8 cellular contexts compared by ENCODE assay signal in the genomic region with DNA sequence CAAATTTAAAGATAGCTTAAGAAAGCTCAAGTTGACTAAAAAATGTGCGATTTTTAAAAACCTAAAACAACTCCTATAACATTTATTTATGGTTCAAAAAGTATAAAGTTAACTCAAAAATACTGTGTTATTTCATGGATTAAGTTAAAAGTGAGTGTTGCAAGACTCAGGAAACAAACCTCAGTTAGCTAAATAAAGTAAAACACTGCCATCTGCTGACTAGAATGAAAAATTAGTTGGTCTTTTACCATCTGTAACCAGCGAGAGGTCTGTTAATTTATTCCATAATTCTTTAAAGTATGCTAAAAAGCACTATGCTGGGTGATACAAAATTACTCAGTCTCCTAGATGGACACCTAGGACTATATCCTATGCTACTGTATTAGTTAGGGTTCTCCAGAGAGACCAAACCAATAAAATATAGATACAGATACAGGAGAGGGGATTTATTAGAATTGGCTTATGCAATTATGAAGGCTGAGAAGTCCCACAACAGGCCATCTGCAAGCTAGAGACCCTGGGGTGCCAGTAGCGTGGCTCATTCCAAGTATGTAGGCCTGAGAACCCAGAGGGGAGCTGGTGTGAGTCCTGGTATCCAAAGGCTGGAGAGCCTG. TPM values are rescaled to one million over a fixed set of nuclear protein-coding genes. Genes with fewer than 3 reads are reported as not detected.
DNase-seq lines count a peak whose midpoint lies in the region; ATAC-seq and TF ChIP-seq lines count a peak whose summit lies in the region.

No MANE protein-coding gene starts in this region.

- H3K4me3 ChIP-seq in PC-3 (ENCODE audit: low read length) (no peak overlapping the region), epithelial cell of proximal tubule (ENCODE audit: low read depth, low read length) (no peak overlapping the region), psoas muscle (no peak overlapping the region)

- no peaks in the 10 kb centered on the region for H3K36me3 ChIP-seq in PC-3 (ENCODE audit: low read depth, low read length)
- no peaks in the 10 kb centered on the region for H3K36me3 ChIP-seq in psoas muscle (ENCODE audit: insufficient read depth in 1 of 2, low read depth in 1 of 2)

- 6 to 15% (median 11%) methylated on average over 3 of the region's 3 CpGs for WGBS in psoas muscle, 3 donors

- H3K36me3 Mint-ChIP-seq in activated naive CD8-positive, alpha-beta T cell treated with anti-CD3 and anti-CD28 coated beads, Interleukin-2, amount 50 U/mL, for 24 hours (ENCODE audit: low read depth): no peaks in the 10 kb centered on the region

- H3F3A ChIP-seq in PC-3 (ENCODE audit: low read length, unreplicated experiment): no peaks in the 10 kb centered on the region

- H3K4me1 Mint-ChIP-seq in activated naive CD8-positive, alpha-beta T cell treated with anti-CD3 and anti-CD28 coated beads, Interleukin-2, amount 50 U/mL, for 24 hours: peaks cover 7% of the 10 kb centered on the region

- H3K9me3 ChIP-seq in PC-3 (ENCODE audit: low read length) (no peaks in the 10 kb centered on the region), psoas muscle (no peaks in the 10 kb centered on the region)

- H3K27ac Mint-ChIP-seq in activated naive CD8-positive, alpha-beta T cell treated with anti-CD3 and anti-CD28 coated beads, Interleukin-2, amount 50 U/mL, for 24 hours: no peak overlapping the region

- no peaks in the 10 kb centered on the region for H4K20me1 ChIP-seq in PC-3 (ENCODE audit: low read length)

- no TSS peak for BruUV-seq in PC-3 (replicated peaks; lab: Mats Ljungman, UMichigan)

- H3K27me3 ChIP-seq in PC-3 (ENCODE audit: low read length): no peaks in the 10 kb centered on the region
- H3K27me3 ChIP-seq in psoas muscle (ENCODE audit: insufficient read depth in 3 of 3, low read length in 2 of 3): no peaks in the 10 kb centered on the region

- no peak overlapping the region for H3K4me3 Mint-ChIP-seq in activated naive CD8-positive, alpha-beta T cell treated with anti-CD3 and anti-CD28 coated beads, Interleukin-2, amount 50 U/mL, for 24 hours

- DNase-seq in EH (ENCODE audit: low read depth): peak; percentile 67
- DNase-seq in PC-3: peak; percentile 59
- no peak for DNase-seq in epithelial cell of proximal tubule (ENCODE audit: low read depth)
- no peak for DNase-seq in psoas muscle
- no peak for DNase-seq in activated naive CD8-positive, alpha-beta T cell treated with anti-CD3 and anti-CD28 coated beads, Interleukin-2, amount 50 U/mL, for 24 hours
- DNase-seq in sciatic nerve (ENCODE audit: low spot score): no peak
- no peak for DNase-seq in cardiac septum (ENCODE audit: low spot score)

- CTCF ChIA-PET in PC-3 (lab: Charles Lee): interaction anchor here (1.3 kb wide), 1 partner anchor 393 kb away, joined by 6 read pairs; no protein-coding TSS in a partner anchor

- H3K9ac ChIP-seq in PC-3 (ENCODE audit: low read length): no peak overlapping the region

- ATAC-seq in HG03469 (IDR thresholded peaks at IDR 0.05; ENCODE audit: unreplicated experiment): peak; percentile 61
- ATAC-seq in PC-3: 0 out of 2 replicates have a peak, but pooled peaks have one; percentile 17
- peak in 1 of 4 donors; percentile 39 for ATAC-seq in psoas muscle
- ATAC-seq in activated naive CD8-positive, alpha-beta T cell treated with anti-CD3 and anti-CD28 coated beads, Interleukin-2, amount 50 U/mL, for 24 hours: no peak
- ATAC-seq in sciatic nerve: no peak

- POLR2A ChIA-PET in PC-3 (lab: Charles Lee; ENCODE audit: unreplicated experiment): no interaction called here

- no peaks in the 10 kb centered on the region for H3K79me2 ChIP-seq in PC-3 (ENCODE audit: low read length)

- H3K9me2 ChIP-seq in PC-3 (replicated peaks; ENCODE audit: low read length): no peaks in the 10 kb centered on the region

- peaks cover 17% of the 10 kb centered on the region for H3K27me3 Mint-ChIP-seq in activated naive CD8-positive, alpha-beta T cell treated with anti-CD3 and anti-CD28 coated beads, Interleukin-2, amount 50 U/mL, for 24 hours

- H3K4me1 ChIP-seq in PC-3 (ENCODE audit: insufficient read depth, low read length) (peaks cover 13% of the 10 kb centered on the region), psoas muscle (no peaks in the 10 kb centered on the region)

- intact Hi-C loops in PC-3 (cut with micrococcal nuclease) (loop anchor here (1.0 kb wide), 2 partner anchors 221 to 393 kb away; no protein-coding TSS in a partner anchor), psoas muscle (cut with DNase I) (loop anchor here (2.0 to 5.0 kb wide), 2 partner anchors 219 to 221 kb away; no protein-coding TSS in a partner anchor), sciatic nerve (cut with DNase I) (no loop called here), cardiac septum (cut with DNase I) (loop anchor here (2.0 kb wide), 1 partner anchor 221 kb away; no protein-coding TSS in a partner anchor)

- no peak overlapping the region for H2AFZ ChIP-seq in PC-3 (ENCODE audit: low read length)

- TF ChIP-seq CTCF in PC-3 (conservative IDR thresholded peaks at IDR 0.05; ENCODE audit: low read depth, low read length): peak; percentile 69
- peak; percentile 52 for TF ChIP-seq CTCF in epithelial cell of proximal tubule (conservative IDR thresholded peaks at IDR 0.05; ENCODE audit: low read depth, low read length)
- TF ChIP-seq CTCF in psoas muscle (IDR thresholded peaks at IDR 0.05): peak; percentile 68

- no peak overlapping the region for H3K27ac ChIP-seq in PC-3 (ENCODE audit: low read length)
- no peak overlapping the region for H3K27ac ChIP-seq in psoas muscle

- no peak overlapping the region for H3K4me2 ChIP-seq in PC-3 (ENCODE audit: low read length)

- no peaks in the 10 kb centered on the region for H3K9me3 Mint-ChIP-seq in activated naive CD8-positive, alpha-beta T cell treated with anti-CD3 and anti-CD28 coated beads, Interleukin-2, amount 50 U/mL, for 24 hours

RNA-seq across cellular contexts. Expression of gene WDFY3, which starts 4.9 kb away (rescaled TPM):
- total RNA-seq in PC-3 (2014; rRNA removed): 23.1 and 38.2 TPM in 2 replicates
- 23.6 and 35.1 TPM in 2 replicates for total RNA-seq in epithelial cell of proximal tubule
- 10 to 100 TPM; 38.2 to 54.2 (median 49.0) TPM for total RNA-seq in psoas muscle
- polyA plus RNA-seq in psoas muscle: 1 to 10 TPM; 3.2 to 10.0 (median 4.4) TPM
- 139 TPM for total RNA-seq in sciatic nerve
- 60.9 TPM for total RNA-seq in cardiac septum

Comparison
In these comparisons a context has a peak if more than half of its experiments do, and no peak if none do; other contexts are left out.
1. DNase-seq: peak in EH (single experiment) and PC-3 (single experiment); none in epithelial cell of proximal tubule (single experiment), psoas muscle (0 of 2), activated naive CD8-positive, alpha-beta T cell treated with anti-CD3 and anti-CD28 coated beads, Interleukin-2, amount 50 U/mL, for 24 hours (single experiment), sciatic nerve (single experiment) and cardiac septum (single experiment).
2. ATAC-seq: peak in HG03469 (single experiment) and PC-3 (single experiment); none in activated naive CD8-positive, alpha-beta T cell treated with anti-CD3 and anti-CD28 coated beads, Interleukin-2, amount 50 U/mL, for 24 hours (single experiment) and sciatic nerve (single experiment).
3. Peak in every context shown above with its lines, with median percentiles within 50 percentile points of each other: CTCF ChIP-seq.